In the genomic region with DNA sequence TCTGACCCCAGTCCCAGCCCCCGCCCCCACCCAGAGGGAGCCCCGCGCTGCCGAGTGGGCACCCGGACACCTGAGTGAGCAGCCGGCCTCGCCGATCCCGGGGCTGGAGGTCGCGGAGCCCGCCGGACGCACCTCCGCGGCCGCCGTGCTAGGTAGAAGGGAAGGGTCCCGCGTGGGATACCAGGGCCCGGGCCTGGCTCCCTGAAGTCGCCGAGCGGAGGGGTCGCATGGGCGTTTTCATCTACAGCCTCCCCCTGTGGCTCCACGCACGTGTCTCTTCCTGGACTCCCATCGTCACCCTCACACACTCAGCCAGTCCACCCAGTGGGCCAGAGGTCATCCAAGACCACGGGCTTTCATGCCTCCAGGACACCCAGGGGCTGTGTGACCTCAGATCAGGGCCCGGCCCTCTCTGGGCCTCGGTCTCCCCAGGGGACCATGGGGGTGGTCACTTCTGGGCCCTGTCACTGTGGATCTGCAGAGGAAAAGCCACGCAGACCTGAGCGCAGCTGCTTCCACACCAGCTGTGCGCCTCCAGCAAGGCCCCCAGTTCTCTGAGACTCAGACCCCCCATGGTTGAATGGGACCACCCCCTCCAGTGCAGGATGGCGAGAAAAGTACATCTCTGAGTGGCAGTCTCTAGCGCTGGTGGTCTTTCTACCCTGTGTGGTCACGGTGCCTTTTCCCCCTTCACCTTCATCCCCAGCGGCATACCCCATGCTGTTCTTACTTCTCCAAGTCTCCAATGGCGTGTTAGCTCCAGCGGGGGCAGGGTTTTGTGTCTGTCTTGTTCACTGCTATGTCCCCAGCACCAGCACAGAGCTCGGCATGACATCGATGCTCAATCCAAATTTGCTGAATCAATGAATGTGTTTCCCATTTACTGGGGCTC, we compare ENCODE assay signal across 8 cellular contexts. TPM values are rescaled to one million over a fixed set of nuclear protein-coding genes. Genes with fewer than 3 reads are reported as not detected.
DNase-seq lines count a peak whose midpoint lies in the region; ATAC-seq, FAIRE-seq and TF ChIP-seq lines count a peak whose summit lies in the region.

No MANE protein-coding gene starts in this region.

- H3K36me3 ChIP-seq in GM12878 (ENCODE audit: control insufficient read depth in 2 of 2, insufficient read depth in 2 of 2, low read length in 1 of 2) (no peaks in the 10 kb centered on the region), tibial artery (no peaks in the 10 kb centered on the region)

- no peaks in the 10 kb centered on the region for H4K20me1 ChIP-seq in GM12878 (ENCODE audit: control insufficient read depth, insufficient read depth)

- H3K9me3 ChIP-seq in GM12878 (replicated peaks; ENCODE audit: control insufficient read depth, insufficient read depth, low read length) = no peaks in the 10 kb centered on the region
- H3K9me3 ChIP-seq in tibial artery = no peaks in the 10 kb centered on the region

- TF ChIP-seq RAD21 in GM12878 (IDR thresholded peaks at IDR 0.05; ENCODE audit: insufficient read depth, low read depth, low read length) = no peak

- H3K4me2 ChIP-seq in GM12878 (ENCODE audit: control insufficient read depth, insufficient read depth) = no peak overlapping the region

- no peak overlapping the region for H3K9ac ChIP-seq in GM12878 (ENCODE audit: control insufficient read depth, insufficient read depth, low read length)

- no peak for TF ChIP-seq POLR2A in GM12878 (IDR thresholded peaks at IDR 0.05; ENCODE audit: low read depth, low read length)

- RAD21 ChIA-PET in GM12878 (lab: Charles Lee; ENCODE audit: unreplicated experiment) = interaction anchor here (0.8 to 6.9 kb wide), 5 partner anchors 17 to 189 kb away, joined by 3 to 154 read pairs (median 12); no protein-coding TSS in a partner anchor

- SMC1A ChIA-PET in GM12878 (lab: Charles Lee; ENCODE audit: uncharacterized antibody, unreplicated experiment) = interaction anchor here (1.9 to 6.7 kb wide), 4 partner anchors 19 to 190 kb away, joined by 9 to 160 read pairs (median 32); no protein-coding TSS in a partner anchor

- TF ChIP-seq CTCF in GM12878 (IDR thresholded peaks at IDR 0.05 in 2 of 3, conservative IDR thresholded peaks at IDR 0.05 in 1 of 3; ENCODE audit: control insufficient read depth in 2 of 3, extremely low read depth in 1 of 3, insufficient read depth in 1 of 3, low read depth in 3 of 3, low read length in 3 of 3) (no peak), tibial artery (IDR thresholded peaks at IDR 0.05) (no peak)

- H3K4me3 ChIP-seq in GM12878 = no peak overlapping the region
- H3K4me3 ChIP-seq in tibial artery = peak overlapping the region; percentile 55 to 64

- no peaks in the 10 kb centered on the region for H3K79me2 ChIP-seq in GM12878 (ENCODE audit: control insufficient read depth, insufficient read depth, low read length)

- H3K4me1 ChIP-seq in GM12878 (ENCODE audit: control insufficient read depth, insufficient read depth, low read length) = no peaks in the 10 kb centered on the region
- peaks cover 0 to 36% (median 26%) of the 10 kb centered on the region in 4 donors for H3K4me1 ChIP-seq in tibial artery

- in situ Hi-C loops in GM12878 (cut with MboI) = no loop called here

- no peak for FAIRE-seq in GM12878 (lab: Jason Lieb, UNC)

- TF ChIP-seq EP300 in GM12878 (IDR thresholded peaks at IDR 0.05; ENCODE audit: borderline replicate concordance in 1 of 2, control insufficient read depth in 1 of 2, low read depth in 2 of 2, low read length in 2 of 2) = no peak

- H3K27me3 ChIP-seq in GM12878 (replicated peaks in 1 of 2; ENCODE audit: control insufficient read depth in 2 of 2, insufficient read depth in 2 of 2, low read length in 1 of 2) = peaks cover 16% of the 10 kb centered on the region in 2 experiments
- H3K27me3 ChIP-seq in tibial artery = no peaks in the 10 kb centered on the region

- no peak for ATAC-seq in GM12878
- ATAC-seq in GM21528 (IDR thresholded peaks at IDR 0.05; ENCODE audit: low FRiP score, unreplicated experiment) = no peak
- ATAC-seq in GM19351 (IDR thresholded peaks at IDR 0.05; ENCODE audit: unreplicated experiment) = no peak

- CTCF ChIA-PET in GM12878 (lab: Yijun Ruan, JAX) = interaction anchor here (0.7 to 8.7 kb wide), 7 partner anchors 17 to 189 kb away, joined by 3 to 303 read pairs (median 48); no protein-coding TSS in a partner anchor

- no TSS peak for BruUV-seq in GM12878 (replicated peaks; lab: Mats Ljungman, UMichigan)

- WGBS in GM12878 (ENCODE audit: insufficient coverage, insufficient replicate concordance, low lambda C conversion rate, missing lambda C conversion rate) = 22% methylated on average over 34 of the region's 43 CpGs

- POLR2A ChIA-PET in GM12878 (lab: Charles Lee) = no interaction called here

- DNase-seq in activated T-cell treated with anti-CD3 and anti-CD28 coated beads, Interleukin-2, amount 50 U/mL, for 1 hour = peak; percentile 24
- no peak for DNase-seq in activated T-cell treated with anti-CD3 and anti-CD28 coated beads, Interleukin-2, amount 50 U/mL, for 48 hours
- no peak for DNase-seq in GM12878 (ENCODE audit: low read depth, low spot score)
- peak; percentile 51 for DNase-seq in left kidney (ENCODE audit: low read depth, low spot score)
- peak in 1 of 2 donors; percentile 32 for DNase-seq in tibial artery
- DNase-seq in EL = no peak

- intact Hi-C loops in GM12878 (cut with micrococcal nuclease; ENCODE audit: unreplicated experiment) = no loop called here
- intact Hi-C loops in tibial artery (cut with DNase I; ENCODE audit: low total_unique reads) = no loop called here

- H3K27ac ChIP-seq in GM12878 (ENCODE audit: control insufficient read depth, insufficient read depth) (no peak overlapping the region), tibial artery (peak overlapping the region; percentile 58 to 66)

- no peak overlapping the region for H2AFZ ChIP-seq in GM12878 (ENCODE audit: control insufficient read depth, low read depth, low read length)

TF ChIP-seq in GM12878, 131 proteins besides CTCF, POLR2A, EP300 and RAD21:
- no peak for TF ChIP-seq POLR2AphosphoS5 (IDR thresholded peaks at IDR 0.05; ENCODE audit: low read length)
- TF ChIP-seq BHLHE40 (IDR thresholded peaks at IDR 0.05; ENCODE audit: borderline replicate concordance in 1 of 2, low read depth in 2 of 2, low read length in 1 of 2) = peak in 1 of 2 experiments; percentile 43; a peak in 1 of 4 replicates
- peak; percentile 75 for TF ChIP-seq SUZ12 (IDR thresholded peaks at IDR 0.05; ENCODE audit: unreplicated experiment)

RNA-seq across cellular contexts. Expression of gene SDC3, which starts 0.6 kb away (rescaled TPM):
- total RNA-seq in GM12878 (2013; cell fraction: nucleolus; rRNA removed) = 0.06 and 0.24 TPM in 2 replicates
- total RNA-seq in GM12878 (2014; rRNA removed) (under 0.01 TPM in 1 of 2 replicates, not detected in the other), GM12878 (2014; rRNA removed; fragmentation: Illumina TruSeq; extraction: Trizol) (0.05 and 0.09 TPM in 2 replicates), GM12878 (2021) (0.24 and 0.36 TPM in 2 replicates)
- polyA plus RNA-seq in GM12878 (2011; ENCODE audit: low read depth) = 0.12 TPM
- polyA plus RNA-seq in GM12878 (2011; rRNA removed) (0.13 and 0.46 TPM in 2 replicates), GM12878 (2014; fragmentation: Illumina TruSeq; extraction: Trizol) (0.04 TPM in 1 of 2 replicates, not detected in the other), GM12878 (2014; fragmentation: Nextera tagmentation; extraction: Ambion mirVana) (under 1 TPM in 1 of 2 experiments, not detected in 1; under 0.01 TPM), GM12878 (2014; rRNA removed) (0.10 and 0.23 TPM in 2 replicates), GM12878 (2016; fragmentation: Nextera tagmentation; extraction: Ambion mirVana) (under 1 TPM in 1 of 2 experiments, not detected in 1; 0.04 TPM)
- polyA plus RNA-seq in GM12878 (2011; cell fraction: cytosol; rRNA removed) = 0.57 and 0.70 TPM in 2 replicates
- 0.66 and 0.72 TPM in 2 replicates for polyA plus RNA-seq in GM12878 (2011; cell fraction: nucleus; rRNA removed)
- 0.08 and 0.22 TPM in 2 replicates for polyA plus RNA-seq in GM12878 (2012)
- polyA minus RNA-seq in GM12878 (2011; rRNA and poly(A)+ RNA removed) = 0.37 and 0.67 TPM in 2 replicates
- polyA minus RNA-seq in GM12878 (2011; cell fraction: cytosol; rRNA and poly(A)+ RNA removed) = 1.1 TPM in 1 of 2 replicates, not detected in the other
- 0.24 and 0.38 TPM in 2 replicates for polyA minus RNA-seq in GM12878 (2011; cell fraction: nucleus; rRNA and poly(A)+ RNA removed)

Comparison
In these comparisons a context has a peak if more than half of its experiments do, and no peak if none do; other contexts are left out.
1. DNase-seq: peak in activated T-cell treated with anti-CD3 and anti-CD28 coated beads, Interleukin-2, amount 50 U/mL, for 1 hour (single experiment) and left kidney (single experiment); none in activated T-cell treated with anti-CD3 and anti-CD28 coated beads, Interleukin-2, amount 50 U/mL, for 48 hours (0 of 2), GM12878 (single experiment) and EL (single experiment).